1 cellular context compared by ENCODE assay signal in the genomic region with DNA sequence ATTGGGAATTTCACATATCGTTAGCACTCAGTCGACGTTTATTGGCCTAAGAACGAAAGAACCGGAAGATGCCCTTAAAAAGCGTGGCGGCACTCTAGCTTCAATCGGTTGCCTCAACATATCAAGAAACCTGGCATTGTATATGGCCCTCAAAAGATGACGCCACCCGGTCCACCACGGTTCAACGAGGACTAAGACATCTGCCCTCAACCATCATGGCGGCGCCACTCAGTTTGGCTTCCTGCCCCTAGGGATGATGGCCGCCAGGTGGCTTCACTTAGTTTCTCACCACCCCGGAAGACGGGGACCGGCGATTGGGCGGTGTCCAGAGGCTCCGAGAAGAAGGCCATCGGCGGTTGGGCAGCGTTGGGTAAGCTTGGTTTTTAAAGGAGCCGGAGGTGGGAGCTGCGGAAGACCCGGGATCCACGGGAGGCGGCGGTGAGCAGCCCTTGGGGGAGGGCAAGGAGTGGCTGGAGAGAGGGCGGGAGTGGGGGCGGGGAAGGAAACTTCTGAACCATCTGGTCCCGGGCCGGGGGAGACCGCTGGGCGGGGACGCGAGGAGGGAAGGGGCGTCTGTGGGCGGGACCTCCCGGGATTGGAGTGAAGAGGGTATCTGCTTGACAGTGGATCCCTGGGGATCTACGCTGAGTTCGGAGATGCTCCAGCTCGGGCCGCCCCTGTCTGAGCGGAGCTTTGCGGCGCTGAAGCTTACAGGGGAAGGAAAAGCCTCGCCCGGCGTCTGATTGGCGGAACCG.
A peak's percentile ranks its signal among the peaks of the same experiment; 100 is the strongest.
TF ChIP-seq lines count a peak whose summit lies in the region.

TSS of gene PRR14 (plus strand) at position 592 of the 755 bp plus-strand sequence. CDS start 686 bp downstream, outside the sequence.

TF ChIP-seq in HepG2, 621 proteins besides CTCF, POLR2A, EP300 and RAD21 (continues in another document):
- TF ChIP-seq ARID4A (CRISPR knock-in tag; IDR thresholded peaks at IDR 0.05; ENCODE audit: borderline replicate concordance) (peak; percentile 70; the same call in 1 of the 2 replicates), SRSF9 (IDR thresholded peaks at IDR 0.05; ENCODE audit: borderline replicate concordance, insufficient read depth, low read depth, low read length, poor library complexity, severe bottlenecking) (no peak), FUBP1 (CRISPR knock-in tag; IDR thresholded peaks at IDR 0.05; ENCODE audit: borderline replicate concordance) (no peak), PLRG1 (conservative IDR thresholded peaks at IDR 0.05) (no peak), ZNF652 (CRISPR knock-in tag; IDR thresholded peaks at IDR 0.05; ENCODE audit: borderline replicate concordance, low read depth) (no peak), SIX1 (CRISPR knock-in tag; IDR thresholded peaks at IDR 0.05; ENCODE audit: borderline replicate concordance) (no peak), ZNF367 (CRISPR knock-in tag; IDR thresholded peaks at IDR 0.05; ENCODE audit: borderline replicate concordance) (no peak), ZBTB7B (CRISPR knock-in tag; IDR thresholded peaks at IDR 0.05) (peak; percentile 35), PHB2 (IDR thresholded peaks at IDR 0.05; ENCODE audit: partially characterized antibody) (no peak), U2AF1 (optimal IDR thresholded peaks at IDR 0.05; ENCODE audit: low read depth, low read length) (no peak), SP4 (CRISPR knock-in tag; IDR thresholded peaks at IDR 0.05) (peak; percentile 75), MEF2D (CRISPR knock-in tag; IDR thresholded peaks at IDR 0.05) (0 out of 2 replicates have a peak, but pooled peaks have one; percentile 15), POLR2AphosphoS2 (IDR thresholded peaks at IDR 0.05; ENCODE audit: low read depth, low read length) (no peak), TEAD3 (CRISPR knock-in tag; optimal IDR thresholded peaks at IDR 0.05; ENCODE audit: borderline replicate concordance) (peak; percentile 35), RBAK (CRISPR knock-in tag; IDR thresholded peaks at IDR 0.05) (no peak), ZNF616 (CRISPR knock-in tag; IDR thresholded peaks at IDR 0.05; ENCODE audit: low read depth) (no peak), ZNF550 (CRISPR knock-in tag; IDR thresholded peaks at IDR 0.05; ENCODE audit: borderline replicate concordance) (no peak), ZEB1 (IDR thresholded peaks at IDR 0.05; ENCODE audit: insufficient replicate concordance, low read depth) (peak; percentile 39), STAG1 (CRISPR knock-in tag; IDR thresholded peaks at IDR 0.05) (no peak), ZNF749 (CRISPR knock-in tag; IDR thresholded peaks at IDR 0.05; ENCODE audit: borderline replicate concordance) (no peak), ZNF276 (CRISPR knock-in tag; IDR thresholded peaks at IDR 0.05; ENCODE audit: low read depth) (0 out of 2 replicates have a peak, but pooled peaks have one; percentile 20), ZNF674 (CRISPR knock-in tag; IDR thresholded peaks at IDR 0.05; ENCODE audit: low read depth) (no peak), EED (CRISPR knock-in tag; IDR thresholded peaks at IDR 0.05) (no peak), PRMT3 (CRISPR knock-in tag; IDR thresholded peaks at IDR 0.05; ENCODE audit: borderline replicate concordance, low read depth) (no peak), NR2C2 (CRISPR knock-in tag; IDR thresholded peaks at IDR 0.05; ENCODE audit: borderline replicate concordance) (peak; percentile 90), POLR2AphosphoS5 (IDR thresholded peaks at IDR 0.05; ENCODE audit: low read depth, low read length) (peak; percentile 48), HMGA1 (CRISPR knock-in tag; conservative IDR thresholded peaks at IDR 0.05) (no peak), ATM (IDR thresholded peaks at IDR 0.05; ENCODE audit: borderline replicate concordance) (no peak), MIER3 (CRISPR knock-in tag; IDR thresholded peaks at IDR 0.05; ENCODE audit: borderline replicate concordance) (peak; percentile 24; the same call in 1 of the 2 replicates)
- TF ChIP-seq, protein P1, sequence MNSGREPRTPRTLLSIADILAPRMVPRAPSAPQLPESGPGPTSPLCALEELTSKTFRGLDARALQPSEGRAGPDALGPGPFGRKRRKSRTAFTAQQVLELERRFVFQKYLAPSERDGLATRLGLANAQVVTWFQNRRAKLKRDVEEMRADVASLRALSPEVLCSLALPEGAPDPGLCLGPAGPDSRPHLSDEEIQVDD (CRISPR knock-in tag; IDR thresholded peaks at IDR 0.05; ENCODE audit: borderline replicate concordance): no peak
- TF ChIP-seq, protein P2, sequence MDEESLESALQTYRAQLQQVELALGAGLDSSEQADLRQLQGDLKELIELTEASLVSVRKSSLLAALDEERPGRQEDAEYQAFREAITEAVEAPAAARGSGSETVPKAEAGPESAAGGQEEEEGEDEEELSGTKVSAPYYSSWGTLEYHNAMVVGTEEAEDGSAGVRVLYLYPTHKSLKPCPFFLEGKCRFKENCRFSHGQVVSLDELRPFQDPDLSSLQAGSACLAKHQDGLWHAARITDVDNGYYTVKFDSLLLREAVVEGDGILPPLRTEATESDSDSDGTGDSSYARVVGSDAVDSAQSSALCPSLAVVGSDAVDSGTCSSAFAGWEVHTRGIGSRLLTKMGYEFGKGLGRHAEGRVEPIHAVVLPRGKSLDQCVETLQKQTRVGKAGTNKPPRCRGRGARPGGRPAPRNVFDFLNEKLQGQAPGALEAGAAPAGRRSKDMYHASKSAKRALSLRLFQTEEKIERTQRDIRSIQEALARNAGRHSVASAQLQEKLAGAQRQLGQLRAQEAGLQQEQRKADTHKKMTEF (CRISPR knock-in tag; IDR thresholded peaks at IDR 0.05): peak; percentile 62; the same call in 1 of the 2 replicates
- TF ChIP-seq, protein P3, sequence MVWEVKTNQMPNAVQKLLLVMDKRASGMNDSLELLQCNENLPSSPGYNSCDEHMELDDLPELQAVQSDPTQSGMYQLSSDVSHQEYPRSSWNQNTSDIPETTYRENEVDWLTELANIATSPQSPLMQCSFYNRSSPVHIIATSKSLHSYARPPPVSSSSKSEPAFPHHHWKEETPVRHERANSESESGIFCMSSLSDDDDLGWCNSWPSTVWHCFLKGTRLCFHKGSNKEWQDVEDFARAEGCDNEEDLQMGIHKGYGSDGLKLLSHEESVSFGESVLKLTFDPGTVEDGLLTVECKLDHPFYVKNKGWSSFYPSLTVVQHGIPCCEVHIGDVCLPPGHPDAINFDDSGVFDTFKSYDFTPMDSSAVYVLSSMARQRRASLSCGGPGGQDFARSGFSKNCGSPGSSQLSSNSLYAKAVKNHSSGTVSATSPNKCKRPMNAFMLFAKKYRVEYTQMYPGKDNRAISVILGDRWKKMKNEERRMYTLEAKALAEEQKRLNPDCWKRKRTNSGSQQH (CRISPR knock-in tag; IDR thresholded peaks at IDR 0.05; ENCODE audit: low read depth): peak; percentile 40; the same call in 1 of the 2 replicates
- TF ChIP-seq, protein P4, sequence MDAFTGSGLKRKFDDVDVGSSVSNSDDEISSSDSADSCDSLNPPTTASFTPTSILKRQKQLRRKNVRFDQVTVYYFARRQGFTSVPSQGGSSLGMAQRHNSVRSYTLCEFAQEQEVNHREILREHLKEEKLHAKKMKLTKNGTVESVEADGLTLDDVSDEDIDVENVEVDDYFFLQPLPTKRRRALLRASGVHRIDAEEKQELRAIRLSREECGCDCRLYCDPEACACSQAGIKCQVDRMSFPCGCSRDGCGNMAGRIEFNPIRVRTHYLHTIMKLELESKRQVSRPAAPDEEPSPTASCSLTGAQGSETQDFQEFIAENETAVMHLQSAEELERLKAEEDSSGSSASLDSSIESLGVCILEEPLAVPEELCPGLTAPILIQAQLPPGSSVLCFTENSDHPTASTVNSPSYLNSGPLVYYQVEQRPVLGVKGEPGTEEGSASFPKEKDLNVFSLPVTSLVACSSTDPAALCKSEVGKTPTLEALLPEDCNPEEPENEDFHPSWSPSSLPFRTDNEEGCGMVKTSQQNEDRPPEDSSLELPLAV (CRISPR knock-in tag; conservative IDR thresholded peaks at IDR 0.05; ENCODE audit: low read depth): no peak
- TF ChIP-seq, protein P5, sequence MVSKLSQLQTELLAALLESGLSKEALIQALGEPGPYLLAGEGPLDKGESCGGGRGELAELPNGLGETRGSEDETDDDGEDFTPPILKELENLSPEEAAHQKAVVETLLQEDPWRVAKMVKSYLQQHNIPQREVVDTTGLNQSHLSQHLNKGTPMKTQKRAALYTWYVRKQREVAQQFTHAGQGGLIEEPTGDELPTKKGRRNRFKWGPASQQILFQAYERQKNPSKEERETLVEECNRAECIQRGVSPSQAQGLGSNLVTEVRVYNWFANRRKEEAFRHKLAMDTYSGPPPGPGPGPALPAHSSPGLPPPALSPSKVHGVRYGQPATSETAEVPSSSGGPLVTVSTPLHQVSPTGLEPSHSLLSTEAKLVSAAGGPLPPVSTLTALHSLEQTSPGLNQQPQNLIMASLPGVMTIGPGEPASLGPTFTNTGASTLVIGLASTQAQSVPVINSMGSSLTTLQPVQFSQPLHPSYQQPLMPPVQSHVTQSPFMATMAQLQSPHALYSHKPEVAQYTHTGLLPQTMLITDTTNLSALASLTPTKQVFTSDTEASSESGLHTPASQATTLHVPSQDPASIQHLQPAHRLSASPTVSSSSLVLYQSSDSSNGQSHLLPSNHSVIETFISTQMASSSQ (IDR thresholded peaks at IDR 0.05; ENCODE audit: low read depth): no peak; the same call in 1 of the 2 replicates
- TF ChIP-seq, protein P5 (CRISPR knock-in tag; IDR thresholded peaks at IDR 0.05; ENCODE audit: borderline replicate concordance): peak; percentile 57; the same call in 1 of the 2 replicates
- TF ChIP-seq, protein P6, sequence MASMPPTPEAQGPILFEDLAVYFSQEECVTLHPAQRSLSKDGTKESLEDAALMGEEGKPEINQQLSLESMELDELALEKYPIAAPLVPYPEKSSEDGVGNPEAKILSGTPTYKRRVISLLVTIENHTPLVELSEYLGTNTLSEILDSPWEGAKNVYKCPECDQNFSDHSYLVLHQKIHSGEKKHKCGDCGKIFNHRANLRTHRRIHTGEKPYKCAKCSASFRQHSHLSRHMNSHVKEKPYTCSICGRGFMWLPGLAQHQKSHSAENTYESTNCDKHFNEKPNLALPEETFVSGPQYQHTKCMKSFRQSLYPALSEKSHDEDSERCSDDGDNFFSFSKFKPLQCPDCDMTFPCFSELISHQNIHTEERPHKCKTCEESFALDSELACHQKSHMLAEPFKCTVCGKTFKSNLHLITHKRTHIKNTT (CRISPR knock-in tag; IDR thresholded peaks at IDR 0.05): no peak
